ENCODE assay signal across 23 cellular contexts in the genomic region with DNA sequence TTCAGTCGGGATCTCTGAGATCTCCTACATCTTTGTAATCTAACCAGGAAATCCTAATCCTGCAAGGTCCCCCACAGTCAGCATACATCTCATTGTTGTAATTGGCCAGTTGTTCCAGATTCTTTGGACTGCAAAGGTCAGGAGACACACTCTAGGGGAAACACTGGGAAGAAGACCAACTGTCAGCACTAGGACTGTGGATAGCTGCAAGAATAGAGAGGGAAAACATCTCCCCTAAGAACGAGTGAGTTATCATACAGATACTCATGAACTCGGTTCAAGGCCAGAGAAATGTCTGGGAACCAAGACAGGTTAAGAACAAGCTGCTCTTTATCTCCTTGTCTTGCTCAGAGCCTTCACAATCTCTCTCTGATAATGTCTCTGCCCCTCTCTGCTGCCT.
"Had no signal": no experiment of that assay in that cellular context is flagged by ENCODE, and none has a peak within 500 bp of the region (broad histone marks: within the 10 kb centered on the region; RNA-seq: fewer than 3 reads in every experiment).

No MANE protein-coding gene starts in this region.

- H3K27ac ChIP-seq: coronary artery, dorsolateral prefrontal cortex, esophagus muscularis mucosa, foreskin keratinocyte, gastroesophageal sphincter, heart left ventricle, hepatocyte, left lung, lower lobe of right lung had no signal

- ATAC-seq: gastroesophageal sphincter, heart left ventricle, left colon, left lung, left ventricle myocardium superior, lower lobe of right lung, mucosa of descending colon had no signal

- DNase-seq: dermis blood vessel endothelial cell; dorsolateral prefrontal cortex; effector CD4-positive, alpha-beta T cell; effector memory CD4-positive, alpha-beta T cell; foreskin keratinocyte; heart left ventricle; hypothalamus; immature natural killer cell; islet precursor cell; kidney; kidney glomerular epithelial cell; left colon; left lung; left ventricle myocardium superior; lower lobe of right lung; mesenchymal stem cell; mucosa of descending colon; naive B cell had no signal

- H3K4me3 Mint-ChIP-seq: immature natural killer cell, mesothelial cell of epicardium, naive B cell had no signal

- H3K9me3 ChIP-seq: esophagus muscularis mucosa, gastroesophageal sphincter, heart left ventricle, left lung, lower lobe of right lung, mucosa of descending colon had no signal

- H3K9me3 Mint-ChIP-seq: immature natural killer cell, mesothelial cell of epicardium had no signal

- H3K4me1 ChIP-seq: esophagus muscularis mucosa, foreskin keratinocyte, gastroesophageal sphincter, heart left ventricle, left lung, lower lobe of right lung had no signal

- H3K4me3 ChIP-seq: coronary artery, dorsolateral prefrontal cortex, esophagus muscularis mucosa, gastroesophageal sphincter, heart left ventricle, hepatocyte, left lung, lower lobe of right lung, mucosa of descending colon had no signal

- H3K36me3 ChIP-seq: esophagus muscularis mucosa, gastroesophageal sphincter, heart left ventricle, left lung, lower lobe of right lung had no signal

- H3K27me3 ChIP-seq: esophagus muscularis mucosa, foreskin keratinocyte, heart left ventricle, left lung had no signal

- H3K4me1 Mint-ChIP-seq: immature natural killer cell, naive B cell had no signal

- H3K27ac Mint-ChIP-seq: immature natural killer cell, mesothelial cell of epicardium, naive B cell had no signal

- H3K36me3 Mint-ChIP-seq: immature natural killer cell, mesothelial cell of epicardium, naive B cell had no signal
